23 cellular contexts compared by ENCODE assay signal in the genomic region with DNA sequence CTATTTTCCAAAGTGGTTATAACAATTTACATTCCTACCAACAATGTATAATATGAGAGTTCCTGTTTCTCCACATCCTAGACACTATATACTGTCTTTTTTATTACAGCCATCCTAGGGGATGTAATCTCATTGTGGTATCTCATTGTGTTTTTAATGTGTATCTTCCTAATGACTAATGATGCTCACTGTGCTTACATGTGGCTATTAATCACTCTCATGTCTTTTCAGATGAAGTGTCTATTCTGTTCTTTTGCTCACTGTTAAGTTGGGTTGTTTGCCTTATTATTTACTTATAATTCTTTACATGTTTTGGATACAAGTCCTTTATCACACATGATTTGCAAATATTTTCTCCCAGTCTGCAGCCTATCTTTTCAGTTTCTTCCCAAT.
DNase-seq lines count a peak whose midpoint lies in the region; ATAC-seq and TF ChIP-seq lines count a peak whose summit lies in the region.
"Had no signal": no experiment of that assay in that cellular context is flagged by ENCODE, and none has a peak within 500 bp of the region (broad histone marks: within the 10 kb centered on the region; RNA-seq: fewer than 3 reads in every experiment).

No MANE protein-coding gene starts in this region.

- H3K9me3 ChIP-seq in mucosa of descending colon = peaks cover 1% of the 10 kb centered on the region
- H3K9me3 ChIP-seq: gastrocnemius medialis, thoracic aorta had no signal

- no peak for TF ChIP-seq CTCF in mucosa of descending colon (IDR thresholded peaks at IDR 0.05)

- ATAC-seq in GM18502 (IDR thresholded peaks at IDR 0.05; ENCODE audit: poor library complexity, unreplicated experiment) (peak; percentile 23), GM21723 (IDR thresholded peaks at IDR 0.05; ENCODE audit: unreplicated experiment) (peak; percentile 21), HG03432 (IDR thresholded peaks at IDR 0.05; ENCODE audit: unreplicated experiment) (peak; percentile 18), mucosa of descending colon (no peak), left colon (no peak)
- ATAC-seq: gastrocnemius medialis, T-helper 17 cell had no signal

- no peak overlapping the region for H3K4me3 ChIP-seq in mucosa of descending colon
- H3K4me3 ChIP-seq: gastrocnemius medialis, skin epidermis, thoracic aorta had no signal

- DNase-seq in kidney tubule cell (ENCODE audit: low spot score) (peak; percentile 23), cerebellar cortex (ENCODE audit: low spot score) (no peak), mucosa of descending colon (no peak), left colon (no peak)
- no peak for DNase-seq in activated naive CD4-positive, alpha-beta T cell treated with anti-CD3 and anti-CD28 coated beads, Interleukin-2, amount 50 U/mL, for 16 hours
- DNase-seq: activated CD4-positive, alpha-beta T cell treated with anti-CD3 and anti-CD28 coated beads, Interleukin-2, amount 10 ng/mL, durations not matched to agents 7 days and 5 days; activated CD8-positive, alpha-beta memory T cell treated with anti-CD3 and anti-CD28 coated beads, Interleukin-2, amount 50 U/mL, for 4 hours; activated naive CD8-positive, alpha-beta T cell treated with anti-CD3 and anti-CD28 coated beads, Interleukin-2, amount 10 ng/mL, durations not matched to agents 7 days and 5 days; DMS 273 treated with DMSO at 0.1 percent for 48 hours; erythroblast; gastrocnemius medialis; GDM1; HCEC 1CT; kidney; NCI-H1436; NCI-H510A treated with DMSO at 0.1 percent for 48 hours; stimulated activated CD4-positive, alpha-beta T cell treated with anti-CD3 and anti-CD28 coated beads, Interleukin-1b, Interleukin-23, amount 100 ng/mL, for 48 hours; T-helper 17 cell had no signal

- H3K36me3 ChIP-seq in mucosa of descending colon (ENCODE audit: low read depth) = no peaks in the 10 kb centered on the region
- H3K36me3 ChIP-seq: gastrocnemius medialis, thoracic aorta had no signal

- intact Hi-C loops in mucosa of descending colon (cut with DNase I, micrococcal nuclease) (no loop called here), left colon (cut with DNase I, micrococcal nuclease) (no loop called here)

- H3K4me1 ChIP-seq in mucosa of descending colon (ENCODE audit: low read depth) = no peaks in the 10 kb centered on the region

Comparison
In these comparisons a context has a peak if more than half of its experiments do, and no peak if none do; other contexts are left out.
1. ATAC-seq: peak in GM18502 (single experiment), GM21723 (single experiment) and HG03432 (single experiment); none in mucosa of descending colon (single experiment) and left colon (single experiment).